In genomic region chr11:130301002-130301401, GRCh38 we compare ENCODE assay signal across 13 cellular contexts. TPM values are rescaled to one million over a fixed set of nuclear protein-coding genes. Genes with fewer than 3 reads are reported as not detected.
DNase-seq lines count a peak whose midpoint lies in the region; ATAC-seq and TF ChIP-seq lines count a peak whose summit lies in the region.
"Had no signal": no experiment of that assay in that cellular context is flagged by ENCODE, and none has a peak within 500 bp of the region (broad histone marks: within the 10 kb centered on the region; RNA-seq: fewer than 3 reads in every experiment).

No MANE protein-coding gene starts in this region.

- peaks cover 31% of the 10 kb centered on the region for H3K4me1 ChIP-seq in DOHH2 (ENCODE audit: control insufficient read depth, low read length)

- H3K36me3 ChIP-seq in DOHH2 (ENCODE audit: control insufficient read depth, low read length) = peaks cover 19% of the 10 kb centered on the region
- H3K36me3 ChIP-seq in SU-DHL-6 (ENCODE audit: low read length) = no peaks in the 10 kb centered on the region
- H3K36me3 ChIP-seq: MG63 had no signal

- H3K27ac ChIP-seq in DOHH2 (ENCODE audit: low read depth, low read length) (peak overlapping the region; percentile 8; the same call in 1 of the 2 replicates), SU-DHL-6 (ENCODE audit: low read depth, low read length) (no peak overlapping the region)
- H3K27ac ChIP-seq: left lung had no signal

- peaks cover 99% of the 10 kb centered on the region for H3K79me2 ChIP-seq in DOHH2 (ENCODE audit: control insufficient read depth, low read length)
- H3K79me2 ChIP-seq in SU-DHL-6 (ENCODE audit: insufficient read depth, low read length) = peaks cover 23% of the 10 kb centered on the region

- H3K27me3 ChIP-seq in DOHH2 (ENCODE audit: control insufficient read depth, low read length) = no peaks in the 10 kb centered on the region
- H3K27me3 ChIP-seq in SU-DHL-6 (ENCODE audit: low read length) = no peaks in the 10 kb centered on the region
- H3K27me3 ChIP-seq: left lung, MG63 had no signal

- DNase-seq in myocyte (ENCODE audit: low read depth) = peak; percentile 18
- DNase-seq in NCI-H226 = no peak
- no peak for DNase-seq in NOMO-1 treated with dmso at 0.1 percent for 144 hours (lab: John Stamatoyannopoulos, UW; ENCODE audit: unreplicated experiment)
- no peak for DNase-seq in NOMO-1 (lab: John Stamatoyannopoulos, UW; ENCODE audit: unreplicated experiment in 2 of 2)
- DNase-seq in medulla oblongata (ENCODE audit: extremely low spot score) = no peak
- DNase-seq: activated CD4-positive, alpha-beta T cell treated with anti-CD3 and anti-CD28 coated beads for 4 hours; left lung; MG63; naive B cell; stimulated activated naive CD8-positive, alpha-beta T cell treated with anti-CD3 and anti-CD28 coated beads, Interleukin-15, Interleukin-2, amounts not matched to agents 100 U/mL and 50 U/mL, for 24 hours had no signal

- no peaks in the 10 kb centered on the region for H3K9me2 ChIP-seq in DOHH2 (replicated peaks; ENCODE audit: control insufficient read depth, low read length)
- no peaks in the 10 kb centered on the region for H3K9me2 ChIP-seq in SU-DHL-6 (replicated peaks; ENCODE audit: insufficient read depth, low read length)

- H3K9me3 ChIP-seq in DOHH2 (ENCODE audit: control insufficient read depth, insufficient read depth, low read length) (peaks cover 3% of the 10 kb centered on the region; the same call in 1 of the 2 replicates), SU-DHL-6 (ENCODE audit: insufficient read depth, low read length) (no peaks in the 10 kb centered on the region)
- H3K9me3 ChIP-seq: left lung had no signal

- peak overlapping the region; percentile 3 for H3K4me3 ChIP-seq in DOHH2 (ENCODE audit: low read length)
- H3K4me3 ChIP-seq in SU-DHL-6 (ENCODE audit: insufficient read depth, low read length, poor library complexity, severe bottlenecking) = no peak overlapping the region
- H3K4me3 ChIP-seq: left lung, MG63 had no signal

- TF ChIP-seq CTCF in DOHH2 (IDR thresholded peaks at IDR 0.05; ENCODE audit: low read depth, low read length, poor library complexity, severe bottlenecking) (no peak), SU-DHL-6 (IDR thresholded peaks at IDR 0.05; ENCODE audit: insufficient read depth, low read length, poor library complexity, severe bottlenecking) (no peak)

- no peak overlapping the region for H2AFZ ChIP-seq in SU-DHL-6 (ENCODE audit: low read depth, low read length, severe bottlenecking)

- no peaks in the 10 kb centered on the region; the same call in none of the 2 replicates for H3F3A ChIP-seq in DOHH2 (ENCODE audit: control insufficient read depth, insufficient read depth)
- no peaks in the 10 kb centered on the region for H3F3A ChIP-seq in SU-DHL-6 (ENCODE audit: insufficient read depth)

- H4K20me1 ChIP-seq in DOHH2 (ENCODE audit: control insufficient read depth, insufficient read depth, low read depth, low read length) = peaks cover 5% of the 10 kb centered on the region; the same call in 1 of the 2 replicates
- no peaks in the 10 kb centered on the region for H4K20me1 ChIP-seq in SU-DHL-6 (ENCODE audit: low read depth, low read length)

- H3K4me2 ChIP-seq in DOHH2 (ENCODE audit: low read length) = peak overlapping the region; percentile 49
- peak overlapping the region; percentile 38 for H3K4me2 ChIP-seq in SU-DHL-6 (ENCODE audit: low read depth, low read length, poor library complexity, severe bottlenecking)

- peak; percentile 27 for ATAC-seq in HG02884 (IDR thresholded peaks at IDR 0.05; ENCODE audit: unreplicated experiment)
- ATAC-seq: left lung; stimulated activated naive CD8-positive, alpha-beta T cell treated with anti-CD3 and anti-CD28 coated beads, Interleukin-15, Interleukin-2, amounts not matched to agents 100 U/mL and 50 U/mL, for 24 hours had no signal

- H3K9ac ChIP-seq in SU-DHL-6 (ENCODE audit: low read length) = no peak overlapping the region

RNA-seq across cellular contexts. Expression of gene ZBTB44, which starts 13.7 kb away (rescaled TPM):
- total RNA-seq in myocyte = 20.5 and 28.3 TPM in 2 replicates
- 5.5 TPM for polyA plus RNA-seq in myocyte (2012)
